Comparison of ENCODE assay signal across 10 cellular contexts in genomic region chr1:156961709-156962108, GRCh38. TPM values are rescaled to one million over a fixed set of nuclear protein-coding genes. Genes with fewer than 3 reads are reported as not detected.
DNase-seq lines count a peak whose midpoint lies in the region; ATAC-seq, FAIRE-seq and TF ChIP-seq lines count a peak whose summit lies in the region.
"Had no signal": no experiment of that assay in that cellular context is flagged by ENCODE, and none has a peak within 500 bp of the region (broad histone marks: within the 10 kb centered on the region; RNA-seq: fewer than 3 reads in every experiment).

No MANE protein-coding gene starts in this region.

- H3K9ac ChIP-seq in BLaER1 (no peak overlapping the region; the same call in 1 of the 2 replicates), GM23248 (no peak overlapping the region), fibroblast of lung (ENCODE audit: insufficient read depth, low read length) (no peak overlapping the region)

- TF ChIP-seq CTCF in fibroblast of lung (conservative IDR thresholded peaks at IDR 0.05 in 1 of 2, IDR thresholded peaks at IDR 0.05 in 1 of 2; ENCODE audit: low read depth in 1 of 2, low read length in 2 of 2) (peak; percentile 9 to 18), tibial nerve (IDR thresholded peaks at IDR 0.05) (no peak), nephron progenitor cell (IDR thresholded peaks at IDR 0.05) (no peak)

- H3K4me2 ChIP-seq in BLaER1, result peak overlapping the region; percentile 94
- H3K4me2 ChIP-seq in GM23248 (ENCODE audit: unreplicated experiment), result no peak overlapping the region
- H3K4me2 ChIP-seq in fibroblast of lung (ENCODE audit: extremely low read depth, insufficient read depth, low read length), result no peak overlapping the region

- FAIRE-seq in TTC549 (lab: Jason Lieb, UNC), result peak; percentile 7

- no peak for TF ChIP-seq POLR2A in tibial nerve (IDR thresholded peaks at IDR 0.05)

- H3K9me3 ChIP-seq in BLaER1 (no peaks in the 10 kb centered on the region), GM23248 (ENCODE audit: low read depth) (no peaks in the 10 kb centered on the region), fibroblast of lung (ENCODE audit: control insufficient read depth, insufficient read depth, low read depth, low read length) (no peaks in the 10 kb centered on the region), tibial nerve (no peaks in the 10 kb centered on the region)

- peaks cover 64% of the 10 kb centered on the region for H3K4me1 ChIP-seq in BLaER1
- H3K4me1 ChIP-seq in GM23248 (ENCODE audit: insufficient read depth), result peaks cover 14% of the 10 kb centered on the region
- no peaks in the 10 kb centered on the region for H3K4me1 ChIP-seq in fibroblast of lung (ENCODE audit: control insufficient read depth, extremely low read depth, insufficient read depth, low read length)
- no peaks in the 10 kb centered on the region for H3K4me1 ChIP-seq in tibial nerve

- peaks cover 88% of the 10 kb centered on the region for H3K36me3 Mint-ChIP-seq in nephron progenitor cell (ENCODE audit: low read depth)
- H3K36me3 Mint-ChIP-seq: immature natural killer cell had no signal

- H3K9me2 ChIP-seq in GM23248 (ENCODE audit: insufficient read depth), result no peaks in the 10 kb centered on the region

- in situ Hi-C loops in GM23248 (cut with MboI), result no loop called here

- H3K27ac Mint-ChIP-seq in nephron progenitor cell, result no peak overlapping the region
- H3K27ac Mint-ChIP-seq: immature natural killer cell had no signal

- H3K36me3 ChIP-seq in BLaER1, result peaks cover 48% of the 10 kb centered on the region
- H3K36me3 ChIP-seq in GM23248 (ENCODE audit: low read depth), result peaks cover 6% of the 10 kb centered on the region; the same call in 1 of the 2 replicates
- peaks cover 16% of the 10 kb centered on the region for H3K36me3 ChIP-seq in fibroblast of lung (ENCODE audit: control insufficient read depth, insufficient read depth, low read length)
- H3K36me3 ChIP-seq in tibial nerve, result peaks cover 0 to 100% (median 6%) of the 10 kb centered on the region in 3 donors

- H3K27me3 ChIP-seq in BLaER1, result no peaks in the 10 kb centered on the region
- no peaks in the 10 kb centered on the region for H3K27me3 ChIP-seq in GM23248 (replicated peaks; ENCODE audit: insufficient read depth)
- H3K27me3 ChIP-seq in fibroblast of lung (ENCODE audit: control insufficient read depth, insufficient read depth, low read length), result no peaks in the 10 kb centered on the region
- no peaks in the 10 kb centered on the region for H3K27me3 ChIP-seq in tibial nerve

- H3K79me2 ChIP-seq in GM23248 (ENCODE audit: insufficient read depth), result no peaks in the 10 kb centered on the region
- H3K79me2 ChIP-seq in fibroblast of lung (ENCODE audit: control insufficient read depth, insufficient read depth, low read length), result no peaks in the 10 kb centered on the region

- H3K4me3 ChIP-seq in BLaER1 (peak overlapping the region; percentile 65), GM23248 (no peak overlapping the region), fibroblast of lung (replicated peaks in 1 of 4; ENCODE audit: control extremely low read depth in 1 of 4, insufficient read depth in 1 of 4, low read depth in 3 of 4, low read length in 4 of 4) (no peak overlapping the region), tibial nerve (no peak overlapping the region)

- 0 out of 2 replicates have a peak, but pooled peaks cover 5% of the 10 kb centered on the region for H3F3A ChIP-seq in GM23248 (ENCODE audit: insufficient read depth)

- H3K27me3 Mint-ChIP-seq in nephron progenitor cell (ENCODE audit: low read depth, poor library complexity), result peaks cover 7% of the 10 kb centered on the region

- H3K9me3 Mint-ChIP-seq in nephron progenitor cell, result no peaks in the 10 kb centered on the region
- H3K9me3 Mint-ChIP-seq: immature natural killer cell had no signal

- 72 to 75% methylated on average over 4 of the region's 4 CpGs for WGBS in GM23248 (ENCODE audit: low coverage in 1 of 2, low lambda C conversion rate in 2 of 2, missing lambda C conversion rate in 2 of 2), 2 experiments
- 71 to 72% methylated on average over 4 of the region's 4 CpGs for WGBS in tibial nerve, 2 donors

- no peak overlapping the region for H3K4me3 Mint-ChIP-seq in nephron progenitor cell
- H3K4me3 Mint-ChIP-seq: immature natural killer cell had no signal

- TF ChIP-seq EP300 in tibial nerve (IDR thresholded peaks at IDR 0.05), result no peak

- DNase-seq in GM23248 (peak; percentile 19), fibroblast of lung (ENCODE audit: low read depth in 2 of 2) (no peak), tibial nerve (ENCODE audit: low spot score in 2 of 2) (no peak), nephron progenitor cell (no peak)
- DNase-seq in effector CD8-positive, alpha-beta T cell (lab: John Stamatoyannopoulos, UW), result no peak
- DNase-seq: immature natural killer cell had no signal

- H3K27ac ChIP-seq in BLaER1, result peak overlapping the region; percentile 68; the same call in 1 of the 2 replicates
- no peak overlapping the region for H3K27ac ChIP-seq in GM23248
- no peak overlapping the region for H3K27ac ChIP-seq in fibroblast of lung (ENCODE audit: insufficient read depth, low read length)
- no peak overlapping the region for H3K27ac ChIP-seq in tibial nerve

- 0 out of 2 replicates have a peak, but pooled peaks cover 14% of the 10 kb centered on the region for H4K20me1 ChIP-seq in BLaER1
- H4K20me1 ChIP-seq in GM23248 (ENCODE audit: insufficient read depth), result no peaks in the 10 kb centered on the region
- no peaks in the 10 kb centered on the region for H4K20me1 ChIP-seq in fibroblast of lung (ENCODE audit: control insufficient read depth, extremely low read depth, insufficient read depth, low read length)

- H2AFZ ChIP-seq in GM23248 (no peak overlapping the region), fibroblast of lung (ENCODE audit: low read length) (no peak overlapping the region)

- ATAC-seq in HG03139 (IDR thresholded peaks at IDR 0.05; ENCODE audit: unreplicated experiment), result no peak

- H3K4me1 Mint-ChIP-seq in nephron progenitor cell, result peaks cover 47% of the 10 kb centered on the region

RNA-seq across cellular contexts. Expression of gene LRRC71, which starts 41.3 kb away (rescaled TPM):
- total RNA-seq in GM23248 (2014; rRNA removed; shearing (Covaris generic)), result 0.32 TPM in 1 of 2 replicates, not detected in the other
- polyA plus RNA-seq in GM23248 (2016; fragmentation: Nextera tagmentation; extraction: Ambion mirVana) (not detected in 2 replicates), fibroblast of lung (0.16 and 1.8 TPM in 2 replicates)
- total RNA-seq in fibroblast of lung (not detected in 2 replicates), tibial nerve (under 1 TPM in 3 of 4 donors, not detected in 1; 0.60 to 0.78 (median 0.66) TPM)
- polyA plus RNA-seq in fibroblast of lung (2012), result 0.15 and 3.1 TPM in 2 replicates
- polyA minus RNA-seq in fibroblast of lung (ENCODE audit: low replicate concordance), result 0.30 and 0.35 TPM in 2 replicates
- total RNA-seq: LHCN-M2 had no signal
- polyA plus RNA-seq: immature natural killer cell had no signal

Comparison
In these comparisons a context has a peak if more than half of its experiments do, and no peak if none do; other contexts are left out.
1. CTCF ChIP-seq: peak in fibroblast of lung (2 of 2); none in tibial nerve (0 of 5) and nephron progenitor cell (single experiment).